Comparison of ENCODE assay signal across 1 cellular context in genomic region chr9:128552153-128552743, GRCh38.
TF ChIP-seq lines count a peak whose summit lies in the region.

Gene SPTAN1, plus strand, starts transcription at chr9:128552587. Its CDS starts 14,154 bp downstream, at chr9:128566741.

TF ChIP-seq in HepG2, 621 proteins besides CTCF, POLR2A, EP300 and RAD21 (continued from another document):
- TF ChIP-seq NFAT5 (CRISPR knock-in tag; IDR thresholded peaks at IDR 0.05) (no peak), ZNF775 (CRISPR knock-in tag; IDR thresholded peaks at IDR 0.05; ENCODE audit: borderline replicate concordance) (no peak), PHF21A (CRISPR knock-in tag; IDR thresholded peaks at IDR 0.05) (0 out of 2 replicates have a peak, but pooled peaks have one; percentile 14), HMGXB3 (CRISPR knock-in tag; IDR thresholded peaks at IDR 0.05; ENCODE audit: borderline replicate concordance) (no peak), ZNF644 (CRISPR knock-in tag; IDR thresholded peaks at IDR 0.05; ENCODE audit: low read depth) (no peak), ZNF556 (CRISPR knock-in tag; IDR thresholded peaks at IDR 0.05; ENCODE audit: borderline replicate concordance) (peak; percentile 85; the same call in 1 of the 2 replicates), ISL2 (CRISPR knock-in tag; IDR thresholded peaks at IDR 0.05) (no peak), ZNF790 (CRISPR knock-in tag; IDR thresholded peaks at IDR 0.05; ENCODE audit: borderline replicate concordance) (peak; percentile 50; the same call in 1 of the 2 replicates), SRSF9 (IDR thresholded peaks at IDR 0.05; ENCODE audit: borderline replicate concordance, insufficient read depth, low read depth, low read length, poor library complexity, severe bottlenecking) (no peak)
